ENCODE assay signal across 35 cellular contexts in genomic region chrX:86504297-86504696, GRCh38.
"Had no signal": no experiment of that assay in that cellular context is flagged by ENCODE, and none has a peak within 500 bp of the region (broad histone marks: within the 10 kb centered on the region; RNA-seq: fewer than 3 reads in every experiment).

No MANE protein-coding gene starts in this region.

- FAIRE-seq: endometrium, TTC549 had no signal

- H3K4me1 Mint-ChIP-seq: activated CD4-positive, alpha-beta memory T cell treated with anti-CD3 and anti-CD28 coated beads, Interleukin-2, amount 10 ng/mL, durations not matched to agents 7 days and 5 days; activated CD4-positive, alpha-beta T cell treated with anti-CD3 and anti-CD28 coated beads, Interleukin-2, amount 10 ng/mL, durations not matched to agents 7 days and 5 days; activated naive CD4-positive, alpha-beta T cell treated with anti-CD3 and anti-CD28 coated beads, Interleukin-2, amount 50 U/mL, for 24 hours; activated naive CD8-positive, alpha-beta T cell treated with anti-CD3 and anti-CD28 coated beads for 36 hours; activated naive CD8-positive, alpha-beta T cell treated with anti-CD3 and anti-CD28 coated beads, Interleukin-2, amount 50 U/mL, for 24 hours; activated T-helper 17 cell treated with anti-CD3 and anti-CD28 coated beads, Interleukin-2, amount 50 U/mL, for 72 hours; brain had no signal

- H3K27me3 ChIP-seq: cardiac muscle cell, colonic mucosa, heart left ventricle had no signal

- H3K4me3 Mint-ChIP-seq: activated CD4-positive, alpha-beta memory T cell treated with anti-CD3 and anti-CD28 coated beads, Interleukin-2, amount 10 ng/mL, durations not matched to agents 7 days and 5 days; activated CD4-positive, alpha-beta T cell treated with anti-CD3 and anti-CD28 coated beads, Interleukin-2, amount 10 ng/mL, durations not matched to agents 7 days and 5 days; activated naive CD4-positive, alpha-beta T cell treated with anti-CD3 and anti-CD28 coated beads, Interleukin-2, amount 50 U/mL, for 24 hours; activated naive CD8-positive, alpha-beta T cell treated with anti-CD3 and anti-CD28 coated beads for 36 hours; activated naive CD8-positive, alpha-beta T cell treated with anti-CD3 and anti-CD28 coated beads, Interleukin-2, amount 50 U/mL, for 24 hours; activated T-cell treated with anti-CD3 and anti-CD28 coated beads, Interleukin-2, amount 50 U/mL, for 24 hours; activated T-helper 17 cell treated with anti-CD3 and anti-CD28 coated beads, Interleukin-2, amount 50 U/mL, for 72 hours; brain; WTC11 had no signal

- H3K4me1 ChIP-seq: adrenal gland, breast epithelium, colonic mucosa, gastrocnemius medialis, heart left ventricle had no signal

- H3K27ac ChIP-seq: adrenal gland, breast epithelium, cardiac muscle cell, colonic mucosa, gastrocnemius medialis, heart left ventricle, VCaP had no signal

- DNase-seq: activated CD4-positive, alpha-beta memory T cell treated with anti-CD3 and anti-CD28 coated beads, Interleukin-2, amount 10 ng/mL, durations not matched to agents 7 days and 5 days; activated CD4-positive, alpha-beta T cell treated with anti-CD3 and anti-CD28 coated beads for 1 hour; activated CD4-positive, alpha-beta T cell treated with anti-CD3 and anti-CD28 coated beads for 4 hours; activated CD4-positive, alpha-beta T cell treated with anti-CD3 and anti-CD28 coated beads, Interleukin-2, amount 10 ng/mL, durations not matched to agents 7 days and 5 days; activated CD4-positive, alpha-beta T cell treated with anti-CD3 and anti-CD28 coated beads, Interleukin-2, amount 50 U/mL, for 4 hours; activated CD8-positive, alpha-beta memory T cell treated with anti-CD3 and anti-CD28 coated beads, Interleukin-2, amount 50 U/mL, for 48 hours; activated effector memory CD4-positive, alpha-beta T cell treated with Interleukin-2 at 50 U/mL for 16 hours; activated gamma-delta T cell treated with Interleukin-2 at 50 U/mL for 16 hours; activated naive CD4-positive, alpha-beta T cell treated with Interleukin-2 at 50 U/mL for 16 hours; activated naive CD8-positive, alpha-beta T cell treated with anti-CD3 and anti-CD28 coated beads for 36 hours; activated naive CD8-positive, alpha-beta T cell treated with anti-CD3 and anti-CD28 coated beads, Interleukin-2, amount 50 U/mL, for 24 hours; activated T-cell treated with anti-CD3 and anti-CD28 coated beads for 4 hours; activated T-cell treated with anti-CD3 and anti-CD28 coated beads, Interleukin-2, amount 50 U/mL, for 24 hours; adrenal gland; amygdala; aorta; central memory CD4-positive, alpha-beta T cell; cerebellar nuclear complex; colonic mucosa; effector CD8-positive, alpha-beta T cell; foreskin fibroblast; gastrocnemius medialis; glutamatergic neuron; heart left ventricle; T-helper 2 cell had no signal

- H3K27me3 Mint-ChIP-seq: activated CD4-positive, alpha-beta memory T cell treated with anti-CD3 and anti-CD28 coated beads, Interleukin-2, amount 10 ng/mL, durations not matched to agents 7 days and 5 days; activated CD4-positive, alpha-beta T cell treated with anti-CD3 and anti-CD28 coated beads, Interleukin-2, amount 10 ng/mL, durations not matched to agents 7 days and 5 days; activated naive CD4-positive, alpha-beta T cell treated with anti-CD3 and anti-CD28 coated beads, Interleukin-2, amount 50 U/mL, for 24 hours; activated naive CD8-positive, alpha-beta T cell treated with anti-CD3 and anti-CD28 coated beads for 36 hours; activated naive CD8-positive, alpha-beta T cell treated with anti-CD3 and anti-CD28 coated beads, Interleukin-2, amount 50 U/mL, for 24 hours; activated T-helper 17 cell treated with anti-CD3 and anti-CD28 coated beads, Interleukin-2, amount 50 U/mL, for 72 hours; brain had no signal

- ATAC-seq: activated naive CD8-positive, alpha-beta T cell treated with anti-CD3 and anti-CD28 coated beads, Interleukin-2, amount 50 U/mL, for 24 hours; activated T-helper 17 cell treated with anti-CD3 and anti-CD28 coated beads, Interleukin-2, amount 50 U/mL, for 72 hours; esophagus mucosa; gastrocnemius medialis; heart left ventricle; WTC11 had no signal

- H3K36me3 ChIP-seq: adrenal gland, breast epithelium, cardiac muscle cell, colonic mucosa, gastrocnemius medialis, heart left ventricle had no signal

- H3K9me3 ChIP-seq: adrenal gland, breast epithelium, colonic mucosa, gastrocnemius medialis, heart left ventricle had no signal

- H3K4me3 ChIP-seq: adrenal gland, breast epithelium, cardiac muscle cell, colonic mucosa, gastrocnemius medialis, heart left ventricle had no signal

- H3K36me3 Mint-ChIP-seq: activated naive CD4-positive, alpha-beta T cell treated with anti-CD3 and anti-CD28 coated beads, Interleukin-2, amount 50 U/mL, for 24 hours; activated naive CD8-positive, alpha-beta T cell treated with anti-CD3 and anti-CD28 coated beads for 36 hours; brain; WTC11 had no signal

- H3K9me3 Mint-ChIP-seq: activated CD4-positive, alpha-beta T cell treated with anti-CD3 and anti-CD28 coated beads, Interleukin-2, amount 10 ng/mL, durations not matched to agents 7 days and 5 days; activated naive CD4-positive, alpha-beta T cell treated with anti-CD3 and anti-CD28 coated beads, Interleukin-2, amount 50 U/mL, for 24 hours; activated naive CD8-positive, alpha-beta T cell treated with anti-CD3 and anti-CD28 coated beads for 36 hours; activated naive CD8-positive, alpha-beta T cell treated with anti-CD3 and anti-CD28 coated beads, Interleukin-2, amount 50 U/mL, for 24 hours; activated T-cell treated with anti-CD3 and anti-CD28 coated beads, Interleukin-2, amount 50 U/mL, for 24 hours; WTC11 had no signal

- H3K27ac Mint-ChIP-seq: activated CD4-positive, alpha-beta memory T cell treated with anti-CD3 and anti-CD28 coated beads, Interleukin-2, amount 10 ng/mL, durations not matched to agents 7 days and 5 days; activated CD4-positive, alpha-beta T cell treated with anti-CD3 and anti-CD28 coated beads, Interleukin-2, amount 10 ng/mL, durations not matched to agents 7 days and 5 days; activated naive CD4-positive, alpha-beta T cell treated with anti-CD3 and anti-CD28 coated beads, Interleukin-2, amount 50 U/mL, for 24 hours; activated naive CD8-positive, alpha-beta T cell treated with anti-CD3 and anti-CD28 coated beads for 36 hours; activated naive CD8-positive, alpha-beta T cell treated with anti-CD3 and anti-CD28 coated beads, Interleukin-2, amount 50 U/mL, for 24 hours; activated T-cell treated with anti-CD3 and anti-CD28 coated beads, Interleukin-2, amount 50 U/mL, for 24 hours; activated T-helper 17 cell treated with anti-CD3 and anti-CD28 coated beads, Interleukin-2, amount 50 U/mL, for 72 hours; brain; WTC11 had no signal
